22 cellular contexts compared by ENCODE assay signal in the genomic region with DNA sequence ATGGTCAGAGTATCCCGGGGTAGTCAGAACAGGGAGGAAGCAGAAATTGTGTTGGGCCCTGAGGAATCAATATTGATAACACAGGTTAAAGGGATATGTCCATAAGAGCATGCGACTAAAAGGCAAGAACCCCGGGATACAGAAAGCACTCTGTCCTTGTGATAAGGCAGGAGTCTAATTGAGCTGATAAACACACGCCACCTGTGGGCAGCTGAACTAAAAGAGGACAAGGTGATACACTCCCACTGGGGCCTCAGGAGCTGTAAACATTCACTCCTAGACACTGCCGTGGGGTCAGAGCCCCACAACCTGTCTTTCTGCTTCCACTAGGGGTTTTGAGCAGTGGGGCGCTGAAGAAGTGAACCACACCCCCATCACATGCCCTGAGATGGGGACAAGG.
DNase-seq lines count a peak whose midpoint lies in the region; ATAC-seq and TF ChIP-seq lines count a peak whose summit lies in the region.
"Had no signal": no experiment of that assay in that cellular context is flagged by ENCODE, and none has a peak within 500 bp of the region (broad histone marks: within the 10 kb centered on the region; RNA-seq: fewer than 3 reads in every experiment).

No MANE protein-coding gene starts in this region.

- H3K36me3 Mint-ChIP-seq in natural killer cell, result no peaks in the 10 kb centered on the region
- H3K36me3 Mint-ChIP-seq: activated naive CD8-positive, alpha-beta T cell had no signal

- H3K27me3 Mint-ChIP-seq in natural killer cell (ENCODE audit: low read depth in 2 of 2), result no peaks in the 10 kb centered on the region
- H3K27me3 Mint-ChIP-seq: activated naive CD8-positive, alpha-beta T cell had no signal

- H3K9me3 Mint-ChIP-seq in natural killer cell, result peaks cover 3 to 5% of the 10 kb centered on the region in 2 donors

- no TSS peak for BruUV-seq in A673 (replicated peaks; lab: Mats Ljungman, UMichigan)

- no peak overlapping the region for H2AFZ ChIP-seq in mesenchymal stem cell (ENCODE audit: low read depth, low read length)

- no peak overlapping the region for H4K91ac ChIP-seq in mesenchymal stem cell (ENCODE audit: low read length)

- H2BK120ac ChIP-seq in mesenchymal stem cell (ENCODE audit: low read depth, low read length), result no peak overlapping the region

- no peak overlapping the region for H2BK12ac ChIP-seq in mesenchymal stem cell (ENCODE audit: low read length in 2 of 2)

- no peak overlapping the region for H3K27ac Mint-ChIP-seq in natural killer cell
- H3K27ac Mint-ChIP-seq: activated naive CD8-positive, alpha-beta T cell had no signal

- H3K4me2 ChIP-seq in mesenchymal stem cell (ENCODE audit: low read length, poor library complexity, severe bottlenecking), result no peak overlapping the region
- H3K4me2 ChIP-seq: BLaER1 had no signal

- H3K4me1 ChIP-seq in A673 (ENCODE audit: insufficient read depth, low read length, poor library complexity, severe bottlenecking) (peaks cover 4% of the 10 kb centered on the region), mesenchymal stem cell (ENCODE audit: control insufficient read depth, insufficient read depth, low read depth, low read length) (no peaks in the 10 kb centered on the region)
- H3K4me1 ChIP-seq: BLaER1, uterus had no signal

- H2AK5ac ChIP-seq in mesenchymal stem cell (ENCODE audit: low read length, severe bottlenecking), result no peak overlapping the region

- no peak overlapping the region for H2BK15ac ChIP-seq in mesenchymal stem cell (ENCODE audit: low read depth, poor library complexity, severe bottlenecking)

- no peaks in the 10 kb centered on the region for H3K9me3 ChIP-seq in A673 (ENCODE audit: low read depth, low read length, poor library complexity, severe bottlenecking)
- H3K9me3 ChIP-seq in WERI-Rb-1 (ENCODE audit: severe bottlenecking), result no peaks in the 10 kb centered on the region
- H3K9me3 ChIP-seq in mesenchymal stem cell (ENCODE audit: control insufficient read depth, low read length), result no peaks in the 10 kb centered on the region
- H3K9me3 ChIP-seq: BLaER1, gastrocnemius medialis, stomach, uterus had no signal

- no peak for ATAC-seq in natural killer cell
- ATAC-seq in HG03460 (IDR thresholded peaks at IDR 0.05; ENCODE audit: unreplicated experiment), result no peak
- ATAC-seq: gastrocnemius medialis, right cardiac atrium had no signal

- POLR2A ChIA-PET in A673 (lab: Charles Lee; ENCODE audit: low non-redundant PET), result no interaction called here

- H3K9ac ChIP-seq in mesenchymal stem cell (ENCODE audit: low read length), result no peak overlapping the region
- H3K9ac ChIP-seq: BLaER1 had no signal

- CTCF ChIA-PET in A673 (lab: Charles Lee), result interaction anchor here (0.6 kb wide), 1 partner anchor 210 kb away, joined by 3 read pairs; no protein-coding TSS in a partner anchor

- H3K4me1 Mint-ChIP-seq in natural killer cell, result no peaks in the 10 kb centered on the region

- H3K27me3 ChIP-seq in A673 (replicated peaks; ENCODE audit: insufficient read depth, low read depth, low read length, poor library complexity) (no peaks in the 10 kb centered on the region), WERI-Rb-1 (ENCODE audit: insufficient read depth, low read depth, severe bottlenecking) (no peaks in the 10 kb centered on the region), mesenchymal stem cell (ENCODE audit: control insufficient read depth in 1 of 2, insufficient read depth in 1 of 2, low read length in 2 of 2) (no peaks in the 10 kb centered on the region)
- H3K27me3 ChIP-seq: BLaER1, gastrocnemius medialis, stomach, uterus had no signal

- H3K18ac ChIP-seq in mesenchymal stem cell (ENCODE audit: low read depth in 1 of 2, low read length in 2 of 2), result peak overlapping the region in 1 of 2 experiments; percentile 17

- no peak for TF ChIP-seq EP300 in Ishikawa (IDR thresholded peaks at IDR 0.05; ENCODE audit: borderline replicate concordance)

- H3K4me3 ChIP-seq in A673 (ENCODE audit: low read depth, low read length, poor library complexity, severe bottlenecking) (no peak overlapping the region), WERI-Rb-1 (ENCODE audit: low read depth, low read length) (no peak overlapping the region), mesenchymal stem cell (ENCODE audit: insufficient read depth in 1 of 2, low read depth in 1 of 2, low read length in 2 of 2) (no peak overlapping the region)
- H3K4me3 ChIP-seq: BLaER1, gastrocnemius medialis, stomach, uterus had no signal

- peak; percentile 17; the same call in 1 of the 2 replicates for TF ChIP-seq RAD21 in Ishikawa (IDR thresholded peaks at IDR 0.05; ENCODE audit: low read depth)

- intact Hi-C loops in A673 (cut with micrococcal nuclease; ENCODE audit: unreplicated experiment) (loop anchor here (5.0 to 10.0 kb wide), 3 partner anchors 72 to 389 kb away; no protein-coding TSS in a partner anchor), natural killer cell (cut with micrococcal nuclease) (no loop called here)

- H3K23ac ChIP-seq in mesenchymal stem cell (ENCODE audit: low read length in 2 of 2), result no peak overlapping the region

- no peaks in the 10 kb centered on the region for H3K79me1 ChIP-seq in mesenchymal stem cell (replicated peaks; ENCODE audit: low read length, poor library complexity, severe bottlenecking)

- H3K27ac ChIP-seq in A673 (ENCODE audit: low read depth, low read length, poor library complexity, severe bottlenecking), result no peak overlapping the region
- no peak overlapping the region for H3K27ac ChIP-seq in WERI-Rb-1
- H3K27ac ChIP-seq in mesenchymal stem cell (ENCODE audit: low read length, poor library complexity, severe bottlenecking), result no peak overlapping the region
- H3K27ac ChIP-seq: BLaER1, gastrocnemius medialis, stomach, uterus had no signal

- peak overlapping the region; percentile 60 for H4K8ac ChIP-seq in mesenchymal stem cell (ENCODE audit: low read length)

- 88% methylated on average over 5 of the region's 6 CpGs for WGBS in mesenchymal stem cell

- no peak overlapping the region for H2BK5ac ChIP-seq in mesenchymal stem cell (ENCODE audit: low read depth, low read length, poor library complexity, severe bottlenecking)

- H3K36me3 ChIP-seq in A673 (ENCODE audit: insufficient read depth, low read length, poor library complexity, severe bottlenecking) (no peaks in the 10 kb centered on the region), WERI-Rb-1 (no peaks in the 10 kb centered on the region), mesenchymal stem cell (ENCODE audit: control insufficient read depth in 1 of 2, insufficient read depth in 2 of 2, low read depth in 1 of 2, low read length in 2 of 2) (no peaks in the 10 kb centered on the region)
- H3K36me3 ChIP-seq: BLaER1, gastrocnemius medialis, stomach, uterus had no signal

- DNase-seq in A673 (ENCODE audit: low spot score) (no peak), WERI-Rb-1 (peak; percentile 11), mesenchymal stem cell (no peak), midbrain (lab: John Stamatoyannopoulos, UW) (no peak), natural killer cell (no peak)
- DNase-seq: activated CD4-positive, alpha-beta T cell treated with anti-CD3 and anti-CD28 coated beads for 48 hours; activated CD8-positive, alpha-beta memory T cell treated with anti-CD3 and anti-CD28 coated beads for 24 hours; activated effector memory CD4-positive, alpha-beta T cell treated with Interleukin-2 at 50 U/mL for 16 hours; activated T-cell treated with anti-CD3 and anti-CD28 coated beads, Interleukin-2, amount 50 U/mL, for 1 hour; gastrocnemius medialis; HCEC 1CT; NCI-H1048; NCI-H187; NCI-H510A treated with DMSO at 0.1 percent for 48 hours; right cardiac atrium; stimulated activated CD4-positive, alpha-beta T cell treated with anti-CD3 and anti-CD28 coated beads, Interleukin-2, amount 100 ng/mL, for 48 hours; stomach; uterus had no signal

- TF ChIP-seq CTCF in A673 (conservative IDR thresholded peaks at IDR 0.05; ENCODE audit: low read depth, low read length) (0 out of 2 replicates have a peak, but pooled peaks have one; percentile 10), WERI-Rb-1 (IDR thresholded peaks at IDR 0.05; ENCODE audit: low read depth, low read length) (no peak), natural killer cell (IDR thresholded peaks at IDR 0.05) (no peak)

- H3K4ac ChIP-seq in mesenchymal stem cell (ENCODE audit: low read depth in 1 of 2, low read length in 2 of 2), result no peak overlapping the region

- H3K4me3 Mint-ChIP-seq in natural killer cell, result no peak overlapping the region
- H3K4me3 Mint-ChIP-seq: activated naive CD8-positive, alpha-beta T cell had no signal

- no peak overlapping the region for H3K14ac ChIP-seq in mesenchymal stem cell (ENCODE audit: low read length in 2 of 2)

TF ChIP-seq in Ishikawa, 13 proteins besides CTCF, POLR2A, EP300 and RAD21 (continues in another document):
- TF ChIP-seq TCF12 (IDR thresholded peaks at IDR 0.05; ENCODE audit: low read depth) (no peak), CEBPB (IDR thresholded peaks at IDR 0.05) (no peak), CREB1 (IDR thresholded peaks at IDR 0.05; ENCODE audit: low read depth) (no peak), FOXM1 (IDR thresholded peaks at IDR 0.05; ENCODE audit: borderline replicate concordance, low read depth) (no peak), ZBTB7A (IDR thresholded peaks at IDR 0.05; ENCODE audit: low read depth) (no peak), YY1 (IDR thresholded peaks at IDR 0.05; ENCODE audit: low read depth) (no peak), TEAD4 (IDR thresholded peaks at IDR 0.05) (no peak), NFIC (IDR thresholded peaks at IDR 0.05) (no peak)
- TF ChIP-seq, protein P1, sequence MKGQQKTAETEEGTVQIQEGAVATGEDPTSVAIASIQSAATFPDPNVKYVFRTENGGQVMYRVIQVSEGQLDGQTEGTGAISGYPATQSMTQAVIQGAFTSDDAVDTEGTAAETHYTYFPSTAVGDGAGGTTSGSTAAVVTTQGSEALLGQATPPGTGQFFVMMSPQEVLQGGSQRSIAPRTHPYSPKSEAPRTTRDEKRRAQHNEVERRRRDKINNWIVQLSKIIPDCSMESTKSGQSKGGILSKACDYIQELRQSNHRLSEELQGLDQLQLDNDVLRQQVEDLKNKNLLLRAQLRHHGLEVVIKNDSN (IDR thresholded peaks at IDR 0.05), result no peak
- TF ChIP-seq, protein P2, sequence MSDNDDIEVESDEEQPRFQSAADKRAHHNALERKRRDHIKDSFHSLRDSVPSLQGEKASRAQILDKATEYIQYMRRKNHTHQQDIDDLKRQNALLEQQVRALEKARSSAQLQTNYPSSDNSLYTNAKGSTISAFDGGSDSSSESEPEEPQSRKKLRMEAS (IDR thresholded peaks at IDR 0.05), result no peak
